1 cellular context compared by ENCODE assay signal in genomic region chr17:15958484-15958854, GRCh38.
TF ChIP-seq lines count a peak whose summit lies in the region.

No MANE protein-coding gene starts in this region.

TF ChIP-seq in HEK293T, 16 proteins besides CTCF, POLR2A, EP300 and RAD21:
- no peak for TF ChIP-seq SP1 (IDR thresholded peaks at IDR 0.05)
- TF ChIP-seq NFRKB (IDR thresholded peaks at IDR 0.05): no peak
- no peak for TF ChIP-seq FOXA1 (IDR thresholded peaks at IDR 0.05)
- TF ChIP-seq LEF1 (IDR thresholded peaks at IDR 0.05; ENCODE audit: borderline replicate concordance): no peak
- no peak for TF ChIP-seq CTBP1 (IDR thresholded peaks at IDR 0.05; ENCODE audit: borderline replicate concordance)
- TF ChIP-seq SUZ12 (IDR thresholded peaks at IDR 0.05): no peak
